16 cellular contexts compared by ENCODE assay signal in genomic region chr2:48723125-48723524, GRCh38. TPM values are rescaled to one million over a fixed set of nuclear protein-coding genes. Genes with fewer than 3 reads are reported as not detected.
A peak's percentile ranks its signal among the peaks of the same experiment; 100 is the strongest.
DNase-seq lines count a peak whose midpoint lies in the region; ATAC-seq and TF ChIP-seq lines count a peak whose summit lies in the region.
"Had no signal": no experiment of that assay in that cellular context is flagged by ENCODE, and none has a peak within 500 bp of the region (broad histone marks: within the 10 kb centered on the region; RNA-seq: fewer than 3 reads in every experiment).

No MANE protein-coding gene starts in this region.

- H3K4ac ChIP-seq in IMR-90 (ENCODE audit: low read depth, low read length), result peak overlapping the region; percentile 70

- H3K27me3 ChIP-seq in IMR-90 (ENCODE audit: control insufficient read depth, insufficient read depth, low read length), result no peaks in the 10 kb centered on the region
- H3K27me3 ChIP-seq: Peyer's patch had no signal

- peak overlapping the region; percentile 67; the same call in 1 of the 2 replicates for H4K5ac ChIP-seq in IMR-90 (ENCODE audit: low read depth, low read length)

- H3K27ac Mint-ChIP-seq in effector memory CD8-positive, alpha-beta T cell, result no peak overlapping the region
- no peak overlapping the region for H3K27ac Mint-ChIP-seq in immature natural killer cell
- H3K27ac Mint-ChIP-seq: activated naive CD4-positive, alpha-beta T cell treated with anti-CD3 and anti-CD28 coated beads for 36 hours; HFFc6 had no signal

- no peak overlapping the region for H2AK9ac ChIP-seq in IMR-90 (replicated peaks; ENCODE audit: low read depth, low read length, poor library complexity)

- CTCF ChIA-PET in IMR-90 (lab: Yijun Ruan, JAX), result interaction anchor here (1.8 kb wide), 1 partner anchor 14 kb away, joined by 4 read pairs; no protein-coding TSS in a partner anchor

- H4K91ac ChIP-seq in IMR-90 (ENCODE audit: insufficient read depth, low read depth, low read length), result peak overlapping the region; percentile 88; the same call in 1 of the 2 replicates

- no peak overlapping the region for H3K4me3 ChIP-seq in IMR-90 (ENCODE audit: insufficient read depth, low read depth, low read length)
- no peak overlapping the region for H3K4me3 ChIP-seq in choroid plexus epithelial cell (ENCODE audit: low read depth, low read length)
- H3K4me3 ChIP-seq: lung, Peyer's patch had no signal

- peak overlapping the region; percentile 52; the same call in 1 of the 2 replicates for H3K9ac ChIP-seq in IMR-90 (ENCODE audit: low read depth, low read length)

- no TSS peak for BruUV-seq in IMR-90 (replicated peaks; lab: Mats Ljungman, UMichigan)

- no peaks in the 10 kb centered on the region for H3K9me1 ChIP-seq in IMR-90 (ENCODE audit: insufficient read depth, low read length)

- H3K9me3 ChIP-seq in IMR-90 (ENCODE audit: control insufficient read depth, insufficient read depth, low read length), result no peaks in the 10 kb centered on the region
- H3K9me3 ChIP-seq: Peyer's patch had no signal

- no peaks in the 10 kb centered on the region for H3K27me3 Mint-ChIP-seq in effector memory CD8-positive, alpha-beta T cell
- H3K27me3 Mint-ChIP-seq in immature natural killer cell (ENCODE audit: low read depth in 3 of 3), result peaks cover 0 to 2% (median 0%) of the 10 kb centered on the region in 3 donors

- H2BK5ac ChIP-seq in IMR-90 (ENCODE audit: low read depth, low read length, poor library complexity, severe bottlenecking), result peak overlapping the region; percentile 91

- H2AK5ac ChIP-seq in IMR-90 (ENCODE audit: low read depth, low read length), result no peak overlapping the region

- H3K14ac ChIP-seq in IMR-90 (replicated peaks; ENCODE audit: low read depth, low read length), result peak overlapping the region; percentile 87; the same call in 1 of the 2 replicates

- H3K4me1 Mint-ChIP-seq in effector memory CD8-positive, alpha-beta T cell (ENCODE audit: low read depth in 2 of 2), result no peaks in the 10 kb centered on the region
- H3K4me1 Mint-ChIP-seq in immature natural killer cell, result no peaks in the 10 kb centered on the region

- H4K8ac ChIP-seq in IMR-90 (ENCODE audit: low read depth in 2 of 2, low read length in 2 of 2), result peak overlapping the region; percentile 73 to 77; a peak in 3 of 4 replicates

- peak overlapping the region; percentile 77 for H2BK120ac ChIP-seq in IMR-90 (ENCODE audit: low read depth, low read length)

- peak overlapping the region; percentile 67 for H3K56ac ChIP-seq in IMR-90 (ENCODE audit: extremely low read depth, insufficient read depth, low read length)

- no peaks in the 10 kb centered on the region for H3K79me1 ChIP-seq in IMR-90 (ENCODE audit: low read depth in 1 of 2, low read length in 2 of 2)

- peak overlapping the region; percentile 78 for H2BK20ac ChIP-seq in IMR-90 (ENCODE audit: low read depth, low read length)

- H3K4me3 Mint-ChIP-seq in effector memory CD8-positive, alpha-beta T cell, result no peak overlapping the region
- no peak overlapping the region for H3K4me3 Mint-ChIP-seq in immature natural killer cell
- H3K4me3 Mint-ChIP-seq: activated naive CD4-positive, alpha-beta T cell treated with anti-CD3 and anti-CD28 coated beads for 36 hours; HFFc6 had no signal

- peak overlapping the region; percentile 56; the same call in 1 of the 2 replicates for H3K27ac ChIP-seq in IMR-90 (ENCODE audit: insufficient read depth, low read length)
- H3K27ac ChIP-seq: Peyer's patch had no signal

- intact Hi-C loops in IMR-90 (cut with micrococcal nuclease), result loop anchor here (2.0 to 10.0 kb wide), 3 partner anchors 122 to 522 kb away; no protein-coding TSS in a partner anchor

- no peaks in the 10 kb centered on the region for H3K36me3 ChIP-seq in IMR-90 (ENCODE audit: control insufficient read depth, insufficient read depth, low read length)
- H3K36me3 ChIP-seq: Peyer's patch had no signal

- H2BK15ac ChIP-seq in IMR-90 (ENCODE audit: low read depth, low read length), result peak overlapping the region; percentile 39; the same call in 1 of the 3 replicates

- H3K9me3 Mint-ChIP-seq in effector memory CD8-positive, alpha-beta T cell, result peaks cover 0 to 3% of the 10 kb centered on the region in 2 donors
- peaks cover 0 to 2% (median 0%) of the 10 kb centered on the region in 6 donors for H3K9me3 Mint-ChIP-seq in immature natural killer cell
- H3K9me3 Mint-ChIP-seq: activated naive CD4-positive, alpha-beta T cell treated with anti-CD3 and anti-CD28 coated beads for 36 hours had no signal

- DNase-seq in AG08395 (ENCODE audit: low spot score) (peak; percentile 77), IMR-90 (peak; percentile 94), choroid plexus epithelial cell (ENCODE audit: low read depth) (peak; percentile 95), kidney tubule cell (ENCODE audit: low spot score) (peak; percentile 88), HuH-7.5 (ENCODE audit: low spot score) (no peak), HUDEP-2 (lab: John Stamatoyannopoulos, UW; ENCODE audit: unreplicated experiment in 76 of 76) (no peak), immature natural killer cell (no peak)
- no peak for DNase-seq in effector memory CD8-positive, alpha-beta T cell
- DNase-seq: activated CD4-positive, CD25-positive, alpha-beta regulatory T cell; activated naive CD4-positive, alpha-beta T cell treated with anti-CD3 and anti-CD28 coated beads for 36 hours; cerebellar nuclear complex; HFFc6; NCI-H187 treated with DMSO at 0.1 percent for 48 hours; Peyer's patch; stimulated activated naive CD4-positive, alpha-beta T cell treated with Interleukin-2 at 50 U/mL for 16 hours had no signal

- no peak for TF ChIP-seq POLR2A in IMR-90 (IDR thresholded peaks at IDR 0.05; ENCODE audit: low read depth, low read length)

- no peak for TF ChIP-seq CTCF in IMR-90 (conservative IDR thresholded peaks at IDR 0.05; ENCODE audit: low read depth, low read length)
- TF ChIP-seq CTCF in choroid plexus epithelial cell (conservative IDR thresholded peaks at IDR 0.05; ENCODE audit: low read depth, low read length), result no peak

- peaks cover 16% of the 10 kb centered on the region for H3K4me1 ChIP-seq in IMR-90 (ENCODE audit: control insufficient read depth, insufficient read depth, low read length)
- H3K4me1 ChIP-seq: Peyer's patch had no signal

- in situ Hi-C loops in IMR-90 (cut with MboI; ENCODE audit: low sequenced_read_pairs), result no loop called here

- dilution Hi-C loops in IMR-90 (cut with HindIII; ENCODE audit: low sequenced_read_pairs, unreplicated experiment), result no loop called here

- peak overlapping the region; percentile 42; the same call in 1 of the 2 replicates for H3K4me2 ChIP-seq in IMR-90 (ENCODE audit: low read depth, low read length)

- H2AFZ ChIP-seq in IMR-90 (replicated peaks; ENCODE audit: low read length, poor library complexity), result no peak overlapping the region

- peak overlapping the region; percentile 39; the same call in 1 of the 2 replicates for H3K23ac ChIP-seq in IMR-90 (ENCODE audit: low read depth, low read length)

- no peaks in the 10 kb centered on the region for H4K20me1 ChIP-seq in IMR-90 (ENCODE audit: insufficient read depth, low read length)

- H3K18ac ChIP-seq in IMR-90 (ENCODE audit: low read depth, low read length), result peak overlapping the region; percentile 98; the same call in 1 of the 2 replicates

- H3K36me3 Mint-ChIP-seq in effector memory CD8-positive, alpha-beta T cell (ENCODE audit: insufficient read depth), result no peaks in the 10 kb centered on the region
- no peaks in the 10 kb centered on the region for H3K36me3 Mint-ChIP-seq in immature natural killer cell

- ATAC-seq in IMR-90 (ENCODE audit: low read depth), result peak; percentile 88
- no peak for ATAC-seq in effector memory CD8-positive, alpha-beta T cell (replicated peaks)

- POLR2A ChIA-PET in IMR-90 (lab: Charles Lee; ENCODE audit: unreplicated experiment), result no interaction called here

- no peak for TF ChIP-seq RAD21 in IMR-90 (IDR thresholded peaks at IDR 0.05; ENCODE audit: low read length)

TF ChIP-seq in IMR-90, 13 proteins besides CTCF, POLR2A, EP300 and RAD21:
- no peak for TF ChIP-seq ELK1 (IDR thresholded peaks at IDR 0.05; ENCODE audit: borderline replicate concordance, low read depth, low read length)
- TF ChIP-seq SMC3 (IDR thresholded peaks at IDR 0.05; ENCODE audit: low read depth, low read length), result no peak
- TF ChIP-seq RFX5 (IDR thresholded peaks at IDR 0.05; ENCODE audit: low read depth, low read length), result peak; percentile 66; the same call in 1 of the 2 replicates
- TF ChIP-seq RCOR1 (IDR thresholded peaks at IDR 0.05; ENCODE audit: insufficient replicate concordance, low read length), result no peak
- 0 out of 2 replicates have a peak, but pooled peaks have one; percentile 28 for TF ChIP-seq FOS (IDR thresholded peaks at IDR 0.05; ENCODE audit: low read depth, low read length)
- TF ChIP-seq CEBPB (IDR thresholded peaks at IDR 0.05; ENCODE audit: low read depth, low read length), result peak; percentile 92
- peak; percentile 58; the same call in 1 of the 2 replicates for TF ChIP-seq USF2 (IDR thresholded peaks at IDR 0.05; ENCODE audit: low read depth, low read length)
- peak; percentile 40; the same call in 1 of the 2 replicates for TF ChIP-seq BHLHE40 (IDR thresholded peaks at IDR 0.05; ENCODE audit: low read depth, low read length)
- no peak; the same call in 1 of the 2 replicates for TF ChIP-seq MAZ (IDR thresholded peaks at IDR 0.05; ENCODE audit: borderline replicate concordance, low read depth, low read length)
- no peak for TF ChIP-seq MXI1 (IDR thresholded peaks at IDR 0.05; ENCODE audit: borderline replicate concordance, low read depth, low read length)

RNA-seq across cellular contexts. Expression of gene LHCGR, which starts 32.4 kb away (rescaled TPM):
- under 0.01 and 0.18 TPM in 2 replicates for total RNA-seq in IMR-90 (2012; rRNA removed)
- 0.03 and 0.10 TPM in 2 replicates for polyA plus RNA-seq in IMR-90 (2012; rRNA removed)
- polyA plus RNA-seq in IMR-90 (2012; cell fraction: cytosol; rRNA removed), result 0.01 TPM in 1 of 2 replicates, not detected in the other
- 0.45 and 0.62 TPM in 2 replicates for polyA plus RNA-seq in IMR-90 (2012; cell fraction: nucleus; rRNA removed; ENCODE audit: low replicate concordance)
- polyA plus RNA-seq in immature natural killer cell, result not detected
- total RNA-seq: activated naive CD4-positive, alpha-beta T cell treated with anti-CD3 and anti-CD28 coated beads for 36 hours; HFFc6; Peyer's patch had no signal

Comparison
In these comparisons a context has a peak if more than half of its experiments do, and no peak if none do; other contexts are left out.
1. DNase-seq: peak in AG08395 (single experiment), IMR-90 (single experiment), choroid plexus epithelial cell (single experiment) and kidney tubule cell (single experiment); none in HuH-7.5 (single experiment), HUDEP-2 (0 of 76), effector memory CD8-positive, alpha-beta T cell (0 of 3) and immature natural killer cell (0 of 3).